1 cellular context compared by ENCODE assay signal in genomic region chr1:62437273-62437945, GRCh38.
TF ChIP-seq lines count a peak whose summit lies in the region.

No MANE protein-coding gene starts in this region.

TF ChIP-seq in K562, 482 proteins besides CTCF, POLR2A, EP300 and RAD21 (continued from another document):
- no peak for TF ChIP-seq ZNF639 (CRISPR knock-in tag; conservative IDR thresholded peaks at IDR 0.05 in 1 of 2, IDR thresholded peaks at IDR 0.05 in 1 of 2)
- TF ChIP-seq NR3C1 (CRISPR knock-in tag; IDR thresholded peaks at IDR 0.05), result 0 out of 2 replicates have a peak, but pooled peaks have one; percentile 36
- no peak for TF ChIP-seq CHCHD3 (CRISPR knock-in tag; IDR thresholded peaks at IDR 0.05)
- peak; percentile 58 for TF ChIP-seq EGR1 (conservative IDR thresholded peaks at IDR 0.05)
- TF ChIP-seq FOXP1 (CRISPR knock-in tag; IDR thresholded peaks at IDR 0.05), result peak; percentile 70; the same call in 1 of the 2 replicates
- TF ChIP-seq MLLT1 (IDR thresholded peaks at IDR 0.05), result 0 out of 4 replicates have a peak, but pooled peaks of 1 of the 2 experiments have one; percentile 1
- TF ChIP-seq ZNF586 (CRISPR knock-in tag; conservative IDR thresholded peaks at IDR 0.05), result no peak
- TF ChIP-seq CEBPB (tag; IDR thresholded peaks at IDR 0.05), result peak; percentile 82
- no peak for TF ChIP-seq ZNF174 (CRISPR knock-in tag; IDR thresholded peaks at IDR 0.05)
- TF ChIP-seq RBBP5 (IDR thresholded peaks at IDR 0.05; ENCODE audit: borderline replicate concordance, insufficient read depth, low read length, poor library complexity, severe bottlenecking), result peak; percentile 14
- TF ChIP-seq CTCFL (IDR thresholded peaks at IDR 0.05; ENCODE audit: borderline replicate concordance, insufficient read depth, low read depth, low read length, poor library complexity, severe bottlenecking), result no peak
- TF ChIP-seq MEIS2 (IDR thresholded peaks at IDR 0.05; ENCODE audit: partially characterized antibody), result no peak
- TF ChIP-seq MLX (CRISPR knock-in tag; conservative IDR thresholded peaks at IDR 0.05), result no peak
- no peak for TF ChIP-seq ZNF609 (CRISPR knock-in tag; IDR thresholded peaks at IDR 0.05; ENCODE audit: borderline replicate concordance)
- TF ChIP-seq TEAD1 (CRISPR knock-in tag; IDR thresholded peaks at IDR 0.05), result peak in 1 of 2 experiments; percentile 82; a peak in 1 of 4 replicates
- TF ChIP-seq UBTF (IDR thresholded peaks at IDR 0.05; ENCODE audit: borderline replicate concordance in 1 of 2, low read depth in 2 of 2, low read length in 2 of 2), result 0 out of 4 replicates have a peak, but pooled peaks have one; percentile 48 to 52
- no peak for TF ChIP-seq CBFA2T3 (IDR thresholded peaks at IDR 0.05)
- no peak for TF ChIP-seq MYBL2 (IDR thresholded peaks at IDR 0.05; ENCODE audit: low read depth)
- 0 out of 2 replicates have a peak, but pooled peaks have one; percentile 41 for TF ChIP-seq MYBL2 (CRISPR knock-in tag; IDR thresholded peaks at IDR 0.05; ENCODE audit: borderline replicate concordance)
